Comparison of ENCODE assay signal across 23 cellular contexts in genomic region chr7:1340640-1341360, GRCh38.
"Had no signal": no experiment of that assay in that cellular context is flagged by ENCODE, and none has a peak within 500 bp of the region (broad histone marks: within the 10 kb centered on the region; RNA-seq: fewer than 3 reads in every experiment).

No MANE protein-coding gene starts in this region.

- H3K36me3 ChIP-seq: esophagus squamous epithelium, gastroesophageal sphincter, left ventricle myocardium inferior, ovary, tibial artery, upper lobe of left lung, vagina had no signal

- H3K27ac ChIP-seq: dorsolateral prefrontal cortex, epithelial cell of prostate, esophagus squamous epithelium, gastroesophageal sphincter, left ventricle myocardium inferior, ovary, tibial artery, upper lobe of left lung, vagina had no signal

- H3K4me1 ChIP-seq: esophagus squamous epithelium, gastroesophageal sphincter, left ventricle myocardium inferior, tibial artery, upper lobe of left lung, vagina had no signal

- H3K27me3 ChIP-seq: ovary, upper lobe of left lung, vagina had no signal

- ATAC-seq: gastroesophageal sphincter; mucosa of descending colon; naive thymus-derived CD8-positive, alpha-beta T cell; stimulated activated memory B cell treated with anti-CD40 and anti-IgM and Interleukin-4, amounts not matched to agents 10 μg/mL and 1 μg/mL and 100 μg/mL, for 72 hours had no signal

- DNase-seq: cortex of kidney; dorsolateral prefrontal cortex; effector CD8-positive, alpha-beta T cell; esophagus squamous epithelium; foreskin fibroblast; glutamatergic neuron; islet precursor cell; left ventricle myocardium inferior; mammary epithelial cell; nucleus accumbens; ovary; right cardiac atrium; stimulated activated CD4-positive, alpha-beta T cell treated with anti-CD3 and anti-CD28 coated beads, Interleukin-15, amount 100 ng/mL, for 24 hours; stimulated activated CD4-positive, alpha-beta T cell treated with anti-CD3 and anti-CD28 coated beads, Interleukin-1b, Interleukin-23, amount 100 ng/mL, for 48 hours; stimulated activated CD4-positive, alpha-beta T cell treated with anti-CD3 and anti-CD28 coated beads, Interleukin-4, amount 100 ng/mL, for 24 hours; tibial artery had no signal

- H3K4me3 ChIP-seq: dorsolateral prefrontal cortex, esophagus squamous epithelium, gastroesophageal sphincter, left ventricle myocardium inferior, mucosa of descending colon, ovary, tibial artery, upper lobe of left lung, vagina had no signal

- H3K9me3 ChIP-seq: ovary, vagina had no signal
